In genomic region chr7:4174451-4174850, GRCh38 we compare ENCODE assay signal across 21 cellular contexts.
"Had no signal": no experiment of that assay in that cellular context is flagged by ENCODE, and none has a peak within 500 bp of the region (broad histone marks: within the 10 kb centered on the region; RNA-seq: fewer than 3 reads in every experiment).

No MANE protein-coding gene starts in this region.

- DNase-seq: IMR-90, Karpas-422, KG1, MG63, NCI-H1092, NCI-H1105 treated with DMSO at 0.1 percent for 48 hours, NCI-H1417 treated with DMSO at 0.1 percent for 48 hours, NCI-H146, NCI-H1694 treated with DMSO at 0.1 percent for 48 hours, NCI-H1930, NCI-H2081, NCI-H2227 treated with DMSO at 0.1 percent for 48 hours, NCI-H524, NCI-H69, NCI-H774, SHP77 treated with DMSO at 0.1 percent for 48 hours, SJCRH30 had no signal

- H3K36me3 ChIP-seq: MG63, SJCRH30 had no signal

- ATAC-seq: HepG2, SK-N-SH treated with all-trans-retinoic acid at 6 μM for 48 hours had no signal

- H3K27me3 ChIP-seq: MG63, SJCRH30 had no signal

- FAIRE-seq: HepG2, RCC 7860 had no signal

- H3K4me1 ChIP-seq: SJCRH30 had no signal

- H3K4me3 ChIP-seq: MG63, SJCRH30 had no signal

- H3K27ac ChIP-seq: RWPE1, SJCRH30 had no signal

- H3K9me3 ChIP-seq: MG63, SJCRH30 had no signal
